In genomic region chr9:136204838-136205706, GRCh38 we compare ENCODE assay signal across 12 cellular contexts. TPM values are rescaled to one million over a fixed set of nuclear protein-coding genes. Genes with fewer than 3 reads are reported as not detected.
DNase-seq lines count a peak whose midpoint lies in the region; ATAC-seq and TF ChIP-seq lines count a peak whose summit lies in the region.
"Had no signal": no experiment of that assay in that cellular context is flagged by ENCODE, and none has a peak within 500 bp of the region (broad histone marks: within the 10 kb centered on the region; RNA-seq: fewer than 3 reads in every experiment).

Gene LHX3 (minus strand): TSS chr9:136205128. CDS start chr9:136205012, 116 bp downstream.

- no peak within 1 kb of the TSS for H3K4me3 Mint-ChIP-seq in activated CD4-positive, alpha-beta T cell treated with anti-CD3 and anti-CD28 coated beads, Interleukin-2, amount 10 ng/mL, durations not matched to agents 7 days and 5 days
- H3K4me3 Mint-ChIP-seq in glutamatergic neuron (ENCODE audit: unreplicated experiment) = peak within 1 kb of the TSS; percentile 61

- CTCF ChIA-PET in activated CD4-positive, alpha-beta T cell treated with anti-CD3 and anti-CD28 coated beads, Interleukin-2, amount 10 ng/mL, durations not matched to agents 7 days and 5 days (lab: Charles Lee) = no interaction called here

- no peak within 1 kb of the TSS for H3K27ac ChIP-seq in psoas muscle
- H3K27ac ChIP-seq: BLaER1 had no signal

- H3K36me3 Mint-ChIP-seq in activated CD4-positive, alpha-beta T cell treated with anti-CD3 and anti-CD28 coated beads, Interleukin-2, amount 10 ng/mL, durations not matched to agents 7 days and 5 days (ENCODE audit: low read depth) = peaks cover 2% of the 10 kb centered on the region
- no peaks in the 10 kb centered on the region for H3K36me3 Mint-ChIP-seq in glutamatergic neuron (ENCODE audit: unreplicated experiment)

- POLR2A ChIA-PET in activated CD4-positive, alpha-beta T cell treated with anti-CD3 and anti-CD28 coated beads, Interleukin-2, amount 10 ng/mL, durations not matched to agents 7 days and 5 days (lab: Charles Lee) = no interaction called here

- peaks cover 0 to 56% (median 37%) of the 10 kb centered on the region in 3 donors for H3K27me3 ChIP-seq in psoas muscle (ENCODE audit: insufficient read depth in 3 of 3, low read length in 2 of 3)

- no peaks in the 10 kb centered on the region for H3K4me1 ChIP-seq in psoas muscle

- ATAC-seq in psoas muscle = peak; percentile 51 to 62 (median 56)
- no peak for ATAC-seq in HG03095 (IDR thresholded peaks at IDR 0.05; ENCODE audit: unreplicated experiment)
- no peak for ATAC-seq in GM19397 (IDR thresholded peaks at IDR 0.05; ENCODE audit: unreplicated experiment)

- peaks cover 0 to 11% of the 10 kb centered on the region in 2 donors for H3K36me3 ChIP-seq in psoas muscle (ENCODE audit: insufficient read depth in 1 of 2, low read depth in 1 of 2)

- TF ChIP-seq CTCF in glutamatergic neuron (IDR thresholded peaks at IDR 0.05; ENCODE audit: partially characterized antibody, unreplicated experiment) (no peak), psoas muscle (IDR thresholded peaks at IDR 0.05) (no peak)

- WGBS in psoas muscle, 3 donors = 7 to 11% (median 8%) methylated on average over 50 to 70 of the region's 70 CpGs

- peak; percentile 22 for DNase-seq in activated CD4-positive, alpha-beta T cell treated with anti-CD3 and anti-CD28 coated beads, Interleukin-2, amount 10 ng/mL, durations not matched to agents 7 days and 5 days
- no peak for DNase-seq in activated CD4-positive, alpha-beta T cell treated with anti-CD3 and anti-CD28 coated beads, Interleukin-2, amount 50 U/mL, for 48 hours
- DNase-seq in T follicular helper cell (ENCODE audit: low read depth) = peak; percentile 12
- DNase-seq in glutamatergic neuron = no peak
- DNase-seq in psoas muscle = no peak
- DNase-seq in NCI-H2196 (lab: John Stamatoyannopoulos, UW; ENCODE audit: unreplicated experiment) = no peak
- DNase-seq: NCI-H1930, SW 1271 had no signal

- no peaks in the 10 kb centered on the region for H3K4me1 Mint-ChIP-seq in activated CD4-positive, alpha-beta T cell treated with anti-CD3 and anti-CD28 coated beads, Interleukin-2, amount 10 ng/mL, durations not matched to agents 7 days and 5 days
- H3K4me1 Mint-ChIP-seq in glutamatergic neuron (ENCODE audit: low read depth, unreplicated experiment) = peaks cover 15% of the 10 kb centered on the region

- no peaks in the 10 kb centered on the region for H3K9me3 Mint-ChIP-seq in activated CD4-positive, alpha-beta T cell treated with anti-CD3 and anti-CD28 coated beads, Interleukin-2, amount 10 ng/mL, durations not matched to agents 7 days and 5 days
- peaks cover 6% of the 10 kb centered on the region for H3K9me3 Mint-ChIP-seq in glutamatergic neuron (ENCODE audit: unreplicated experiment)

- no peak within 1 kb of the TSS for H3K27ac Mint-ChIP-seq in activated CD4-positive, alpha-beta T cell treated with anti-CD3 and anti-CD28 coated beads, Interleukin-2, amount 10 ng/mL, durations not matched to agents 7 days and 5 days
- no peak within 1 kb of the TSS for H3K27ac Mint-ChIP-seq in glutamatergic neuron (ENCODE audit: unreplicated experiment)

- peaks cover 29% of the 10 kb centered on the region for H3K27me3 Mint-ChIP-seq in activated CD4-positive, alpha-beta T cell treated with anti-CD3 and anti-CD28 coated beads, Interleukin-2, amount 10 ng/mL, durations not matched to agents 7 days and 5 days
- H3K27me3 Mint-ChIP-seq in glutamatergic neuron (ENCODE audit: unreplicated experiment) = peaks cover 8% of the 10 kb centered on the region

- intact Hi-C loops in psoas muscle (cut with DNase I) = no loop called here

- H3K9me3 ChIP-seq in psoas muscle = no peaks in the 10 kb centered on the region

- H3K4me3 ChIP-seq in psoas muscle = no peak within 1 kb of the TSS
- H3K4me3 ChIP-seq: BLaER1 had no signal

RNA-seq across cellular contexts. Expression of gene LHX3, which starts in this region (rescaled TPM):
- not detected for total RNA-seq in activated CD4-positive, alpha-beta T cell treated with anti-CD3 and anti-CD28 coated beads, Interleukin-2, amount 10 ng/mL, durations not matched to agents 7 days and 5 days
- total RNA-seq in glutamatergic neuron (ENCODE audit: unreplicated experiment) = 0.81 TPM
- total RNA-seq in psoas muscle = not detected
- not detected for polyA plus RNA-seq in psoas muscle
- total RNA-seq: fibroblast of lung had no signal
- polyA plus RNA-seq: fibroblast of lung had no signal

Comparison
In these comparisons a context has a peak if more than half of its experiments do, and no peak if none do; other contexts are left out.
1. Peak in DNase-seq in activated CD4-positive, alpha-beta T cell treated with anti-CD3 and anti-CD28 coated beads, Interleukin-2, amount 10 ng/mL, durations not matched to agents 7 days and 5 days; RNA of the gene not detected or under 1 TPM.
2. Peak in ATAC-seq in psoas muscle; RNA of the gene not detected or under 1 TPM.